14 cellular contexts compared by ENCODE assay signal in the genomic region with DNA sequence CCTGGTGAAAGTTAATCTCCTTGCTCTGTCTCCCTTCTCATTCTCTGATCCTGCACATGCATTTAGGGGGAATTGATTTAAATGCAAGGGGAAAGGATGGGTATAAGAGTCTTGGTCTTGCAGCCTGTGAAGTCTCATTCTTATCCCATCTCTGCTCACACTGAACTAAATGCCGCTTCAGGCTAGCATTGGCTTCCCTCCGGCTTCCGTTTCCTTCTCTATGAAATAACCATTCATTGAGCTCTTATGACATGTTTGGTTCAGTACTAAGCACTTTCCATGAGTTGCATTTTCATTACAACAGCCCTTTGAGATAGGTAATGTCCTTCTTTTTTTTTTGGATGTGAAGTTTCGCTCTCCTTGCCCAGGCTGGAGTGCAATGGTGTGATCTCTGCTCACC. TPM values are rescaled to one million over a fixed set of nuclear protein-coding genes. Genes with fewer than 3 reads are reported as not detected.
DNase-seq lines count a peak whose midpoint lies in the region; ATAC-seq and TF ChIP-seq lines count a peak whose summit lies in the region.
"Had no signal": no experiment of that assay in that cellular context is flagged by ENCODE, and none has a peak within 500 bp of the region (broad histone marks: within the 10 kb centered on the region; RNA-seq: fewer than 3 reads in every experiment).

No MANE protein-coding gene starts in this region.

- H3K4me1 ChIP-seq in ovary (ENCODE audit: insufficient read depth) = peaks cover 32% of the 10 kb centered on the region

- H3K36me3 ChIP-seq in ovary = peaks cover 3% of the 10 kb centered on the region
- H3K36me3 ChIP-seq: neutrophil had no signal

- 94 to 97% (median 94%) methylated on average over 4 of the region's 4 CpGs for WGBS in ovary, 3 donors

- H3K27me3 ChIP-seq in ovary = no peaks in the 10 kb centered on the region

- no peaks in the 10 kb centered on the region for H3K27me3 Mint-ChIP-seq in activated naive CD4-positive, alpha-beta T cell treated with anti-CD3 and anti-CD28 coated beads, Interleukin-2, amount 50 U/mL, for 24 hours
- H3K27me3 Mint-ChIP-seq in central memory CD8-positive, alpha-beta T cell = no peaks in the 10 kb centered on the region
- H3K27me3 Mint-ChIP-seq in type B pancreatic cell = peaks cover 62% of the 10 kb centered on the region

- peaks cover 6% of the 10 kb centered on the region for H3K4me1 Mint-ChIP-seq in activated naive CD4-positive, alpha-beta T cell treated with anti-CD3 and anti-CD28 coated beads, Interleukin-2, amount 50 U/mL, for 24 hours
- H3K4me1 Mint-ChIP-seq in central memory CD8-positive, alpha-beta T cell = peaks cover under 1% of the 10 kb centered on the region
- H3K4me1 Mint-ChIP-seq in type B pancreatic cell (ENCODE audit: unreplicated experiment) = peaks cover 10% of the 10 kb centered on the region

- no peaks in the 10 kb centered on the region for H3K9me3 ChIP-seq in ovary
- H3K9me3 ChIP-seq: neutrophil had no signal

- no peak for TF ChIP-seq CTCF in ovary (IDR thresholded peaks at IDR 0.05)
- no peak for TF ChIP-seq CTCF in type B pancreatic cell (conservative IDR thresholded peaks at IDR 0.05)

- H3K27ac Mint-ChIP-seq in activated naive CD4-positive, alpha-beta T cell treated with anti-CD3 and anti-CD28 coated beads, Interleukin-2, amount 50 U/mL, for 24 hours = no peak overlapping the region
- peak overlapping the region; percentile 41 for H3K27ac Mint-ChIP-seq in central memory CD8-positive, alpha-beta T cell (ENCODE audit: low read depth)
- no peak overlapping the region for H3K27ac Mint-ChIP-seq in type B pancreatic cell
- H3K27ac Mint-ChIP-seq: activated naive CD8-positive, alpha-beta T cell treated with anti-CD3 and anti-CD28 coated beads, Interleukin-2, amount 10 ng/mL, durations not matched to agents 7 days and 5 days had no signal

- intact Hi-C loops in ovary (cut with DNase I) (no loop called here), head of caudate nucleus (cut with DNase I) (no loop called here)

- no peak for TF ChIP-seq POLR2A in ovary (IDR thresholded peaks at IDR 0.05)

- peak overlapping the region; percentile 37 for H3K4me3 Mint-ChIP-seq in activated naive CD4-positive, alpha-beta T cell treated with anti-CD3 and anti-CD28 coated beads, Interleukin-2, amount 50 U/mL, for 24 hours
- no peak overlapping the region for H3K4me3 Mint-ChIP-seq in central memory CD8-positive, alpha-beta T cell
- H3K4me3 Mint-ChIP-seq in type B pancreatic cell = peak overlapping the region; percentile 30
- H3K4me3 Mint-ChIP-seq: activated naive CD8-positive, alpha-beta T cell treated with anti-CD3 and anti-CD28 coated beads, Interleukin-2, amount 10 ng/mL, durations not matched to agents 7 days and 5 days had no signal

- DNase-seq in activated naive CD4-positive, alpha-beta T cell treated with Interleukin-2 at 50 U/mL for 16 hours = no peak
- DNase-seq in central memory CD8-positive, alpha-beta T cell (ENCODE audit: low spot score in 2 of 2) = no peak
- no peak for DNase-seq in ovary
- no peak for DNase-seq in type B pancreatic cell (ENCODE audit: extremely low spot score, unreplicated experiment)
- no peak for DNase-seq in head of caudate nucleus
- no peak for DNase-seq in AG08395 (ENCODE audit: low spot score)
- no peak for DNase-seq in 8988T
- DNase-seq: activated naive CD8-positive, alpha-beta T cell treated with anti-CD3 and anti-CD28 coated beads, Interleukin-2, amount 10 ng/mL, durations not matched to agents 7 days and 5 days; NCI-H2029; NCI-H526; PC-9; stimulated activated CD4-positive, alpha-beta T cell treated with anti-CD3 and anti-CD28 coated beads, Interleukin-12 subunit alpha, Interleukin-12 subunit beta, amount 100 ng/mL, for 4 hours had no signal

- TF ChIP-seq EP300 in ovary (IDR thresholded peaks at IDR 0.05) = no peak

- H3K4me3 ChIP-seq in ovary = peak overlapping the region; percentile 99
- H3K4me3 ChIP-seq: PC-9 had no signal

- no peak for ATAC-seq in central memory CD8-positive, alpha-beta T cell (replicated peaks; ENCODE audit: extremely low read depth, poor library complexity, severe bottlenecking)

- no peaks in the 10 kb centered on the region for H3K36me3 Mint-ChIP-seq in activated naive CD4-positive, alpha-beta T cell treated with anti-CD3 and anti-CD28 coated beads, Interleukin-2, amount 50 U/mL, for 24 hours
- H3K36me3 Mint-ChIP-seq in central memory CD8-positive, alpha-beta T cell (ENCODE audit: insufficient read depth) = peaks cover 6% of the 10 kb centered on the region
- peaks cover 5% of the 10 kb centered on the region for H3K36me3 Mint-ChIP-seq in type B pancreatic cell

- peak overlapping the region in 1 of 2 donors; percentile 38 for H3K27ac ChIP-seq in ovary
- H3K27ac ChIP-seq: neutrophil, PC-9 had no signal

- no peaks in the 10 kb centered on the region for H3K9me3 Mint-ChIP-seq in activated naive CD4-positive, alpha-beta T cell treated with anti-CD3 and anti-CD28 coated beads, Interleukin-2, amount 50 U/mL, for 24 hours
- no peaks in the 10 kb centered on the region for H3K9me3 Mint-ChIP-seq in central memory CD8-positive, alpha-beta T cell
- H3K9me3 Mint-ChIP-seq in type B pancreatic cell = no peaks in the 10 kb centered on the region
- H3K9me3 Mint-ChIP-seq: activated naive CD8-positive, alpha-beta T cell treated with anti-CD3 and anti-CD28 coated beads, Interleukin-2, amount 10 ng/mL, durations not matched to agents 7 days and 5 days had no signal

RNA-seq across cellular contexts. Expression of a gene that starts 5.6 kb away (rescaled TPM):
- total RNA-seq in ovary = 100 to 1,000 TPM in 3 of 7 donors, 10 to 100 TPM in 4; 12.7 to 160 (median 94.6) TPM
- 10 to 100 TPM; 20.0 to 41.4 TPM for polyA plus RNA-seq in ovary
- total RNA-seq in type B pancreatic cell (ENCODE audit: low replicate concordance) = 2.6 and 11.9 TPM in 2 replicates
